Comparison of ENCODE assay signal across 16 cellular contexts in the genomic region with DNA sequence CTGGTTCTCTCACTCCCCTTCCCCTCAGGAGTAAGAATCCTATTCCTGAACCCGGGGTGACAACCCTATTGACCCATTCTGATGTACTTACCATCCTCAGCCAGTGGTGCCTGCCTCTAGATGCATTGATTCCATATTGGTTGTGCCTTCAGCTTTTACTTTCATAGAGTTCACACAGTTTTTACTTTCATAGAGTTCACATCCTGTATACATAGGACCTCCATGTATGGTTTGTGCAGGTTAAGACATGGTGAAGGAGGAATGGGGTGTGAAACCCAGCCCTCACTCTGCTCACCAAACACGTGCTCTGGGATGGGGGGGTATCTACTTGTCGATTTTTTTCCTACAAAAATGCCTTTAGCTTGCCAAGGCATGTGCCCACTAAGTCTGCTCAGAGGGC.
"Had no signal": no experiment of that assay in that cellular context is flagged by ENCODE, and none has a peak within 500 bp of the region (broad histone marks: within the 10 kb centered on the region; RNA-seq: fewer than 3 reads in every experiment).

No MANE protein-coding gene starts in this region.

- H3K9me3 ChIP-seq: heart right ventricle, pancreas, sigmoid colon, testis, upper lobe of right lung had no signal

- ATAC-seq: activated CD4-positive, alpha-beta T cell treated with anti-CD3 and anti-CD28 coated beads for 36 hours; activated CD8-positive, alpha-beta memory T cell treated with anti-CD3 and anti-CD28 coated beads, Interleukin-2, amount 10 ng/mL, durations not matched to agents 7 days and 5 days; heart right ventricle; pancreas; stimulated activated effector memory CD8-positive, alpha-beta T cell treated with anti-CD3 and anti-CD28 coated beads, Interleukin-12 subunit alpha, Interleukin-12 subunit beta, amount 100 ng/mL, for 72 hours; upper lobe of right lung had no signal

- H3K36me3 ChIP-seq: cardiac muscle cell, heart right ventricle, neural progenitor cell, pancreas, sigmoid colon, upper lobe of right lung had no signal

- H3K4me3 ChIP-seq: cardiac muscle cell, heart right ventricle, neural progenitor cell, pancreas, sigmoid colon, testis, upper lobe of right lung had no signal

- DNase-seq: activated CD4-positive, alpha-beta T cell treated with anti-CD3 and anti-CD28 coated beads for 36 hours; activated CD4-positive, alpha-beta T cell treated with anti-CD3 and anti-CD28 coated beads, Interleukin-2, amount 50 U/mL, for 48 hours; activated CD8-positive, alpha-beta memory T cell treated with anti-CD3 and anti-CD28 coated beads, Interleukin-2, amount 10 ng/mL, durations not matched to agents 7 days and 5 days; activated naive CD4-positive, alpha-beta T cell; activated naive CD8-positive, alpha-beta T cell treated with anti-CD3 and anti-CD28 coated beads for 36 hours; amniotic stem cell; effector CD8-positive, alpha-beta T cell; heart right ventricle; pancreas; sigmoid colon; stimulated activated CD4-positive, alpha-beta T cell treated with anti-CD3 and anti-CD28 coated beads, Interleukin-4, amount 100 ng/mL, for 24 hours; testis; upper lobe of right lung had no signal

- H3K27ac ChIP-seq: cardiac muscle cell, heart right ventricle, neural progenitor cell, pancreas, sigmoid colon, testis, upper lobe of right lung had no signal

- H3K27me3 ChIP-seq: neural progenitor cell, pancreas, sigmoid colon, testis, upper lobe of right lung had no signal
